Comparison of ENCODE assay signal across 25 cellular contexts in the genomic region with DNA sequence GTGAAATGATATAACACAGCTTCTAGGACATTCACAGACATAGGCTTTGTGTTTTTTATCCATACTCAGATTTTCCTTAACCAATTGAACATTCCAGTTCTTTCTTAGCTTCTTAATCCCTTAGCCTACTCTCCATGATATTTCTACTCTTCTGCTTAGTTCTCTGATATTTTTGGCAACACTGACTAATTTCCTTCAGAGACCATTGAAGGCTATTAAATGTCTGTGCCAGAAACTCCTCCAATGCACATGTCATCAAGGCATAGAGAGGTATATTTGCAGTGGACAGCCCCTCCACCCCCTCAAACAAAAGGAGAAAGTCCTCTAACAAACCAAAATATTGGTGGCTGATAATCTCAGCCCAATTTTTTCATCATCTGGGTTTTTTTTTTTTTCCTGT.
"Had no signal": no experiment of that assay in that cellular context is flagged by ENCODE, and none has a peak within 500 bp of the region (broad histone marks: within the 10 kb centered on the region; RNA-seq: fewer than 3 reads in every experiment).

No MANE protein-coding gene starts in this region.

- H3K4me1 ChIP-seq: breast epithelium, esophagus squamous epithelium, heart left ventricle, parathyroid adenoma, testis had no signal

- H3K9ac ChIP-seq: parathyroid adenoma had no signal

- H3K36me3 ChIP-seq: breast epithelium, colonic mucosa, esophagus squamous epithelium, heart left ventricle, neutrophil had no signal

- H3K9me3 ChIP-seq: breast epithelium, colonic mucosa, esophagus squamous epithelium, heart left ventricle, neutrophil, testis had no signal

- H3K27me3 ChIP-seq: breast epithelium, colonic mucosa, esophagus squamous epithelium, heart left ventricle, neutrophil, testis had no signal

- DNase-seq: activated CD4-positive, alpha-beta T cell treated with anti-CD3 and anti-CD28 coated beads for 4 hours; activated CD4-positive, alpha-beta T cell treated with anti-CD3 and anti-CD28 coated beads, Interleukin-2, amount 50 U/mL, for 48 hours; activated CD4-positive, CD25-positive, alpha-beta regulatory T cell; activated CD8-positive, alpha-beta memory T cell treated with anti-CD3 and anti-CD28 coated beads, Interleukin-2, amount 50 U/mL, for 48 hours; activated naive CD4-positive, alpha-beta T cell treated with Interleukin-2 at 50 U/mL for 16 hours; activated naive CD8-positive, alpha-beta T cell treated with anti-CD3 and anti-CD28 coated beads for 36 hours; activated T-cell treated with anti-CD3 and anti-CD28 coated beads, Interleukin-2, amount 50 U/mL, for 4 hours; colonic mucosa; esophagus squamous epithelium; heart left ventricle; left ventricle myocardium superior; mammary epithelial cell; midbrain; right cardiac atrium; stimulated activated CD4-positive, alpha-beta T cell treated with anti-CD3 and anti-CD28 coated beads, Interleukin-15, amount 100 ng/mL, for 24 hours; T1000; testis; trophoblast cell had no signal

- H3K27ac ChIP-seq: breast epithelium, colonic mucosa, esophagus squamous epithelium, heart left ventricle, neutrophil, parathyroid adenoma, skin epidermis, testis had no signal

- ATAC-seq: activated T-cell treated with anti-CD3 and anti-CD28 coated beads, Interleukin-2, amount 50 U/mL, for 4 hours; heart left ventricle; left ventricle myocardium superior; natural killer cell treated with Interleukin-12 subunit alpha and Interleukin-12 subunit beta and Interleukin-15 and Interleukin-18, amount 100 ng/mL, for 72 hours; right cardiac atrium; stimulated activated memory B cell treated with anti-CD40 and anti-IgM and Interleukin-4, amounts not matched to agents 10 μg/mL and 1 μg/mL and 100 μg/mL, for 72 hours had no signal

- H3K79me2 ChIP-seq: parathyroid adenoma had no signal

- H2AFZ ChIP-seq: parathyroid adenoma had no signal

- H3K4me3 ChIP-seq: breast epithelium, colonic mucosa, esophagus squamous epithelium, heart left ventricle, skin epidermis, testis had no signal

- FAIRE-seq: islet of Langerhans had no signal
